ENCODE assay signal across 33 cellular contexts in the genomic region with DNA sequence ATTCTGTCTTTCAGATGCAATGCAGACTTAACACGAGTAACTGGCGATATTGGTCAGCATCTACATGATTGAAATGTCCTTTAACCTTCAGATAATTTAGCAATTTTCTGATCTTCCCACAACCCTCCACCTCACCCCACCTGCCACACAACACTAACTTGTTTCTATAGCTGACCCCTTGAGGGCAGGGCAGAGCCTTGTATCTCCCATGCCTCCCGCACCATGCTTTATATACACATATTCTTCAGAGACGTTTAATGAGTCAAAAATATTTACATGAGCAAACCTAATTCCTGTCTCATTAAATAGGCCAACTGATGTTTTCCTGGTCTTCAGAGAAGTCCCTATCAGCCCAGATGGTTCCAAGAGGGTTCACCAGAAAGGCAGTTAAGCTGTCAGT. TPM values are rescaled to one million over a fixed set of nuclear protein-coding genes. Genes with fewer than 3 reads are reported as not detected.
"Had no signal": no experiment of that assay in that cellular context is flagged by ENCODE, and none has a peak within 500 bp of the region (broad histone marks: within the 10 kb centered on the region; RNA-seq: fewer than 3 reads in every experiment).

No MANE protein-coding gene starts in this region.

- H3K36me3 ChIP-seq: esophagus muscularis mucosa, gastroesophageal sphincter, left ventricle myocardium inferior, lower lobe of right lung, ovary, right lobe of liver, spleen, stomach, thoracic aorta, transverse colon had no signal

- DNase-seq: dorsolateral prefrontal cortex; effector memory CD4-positive, alpha-beta T cell; foreskin fibroblast; glutamatergic neuron; immature natural killer cell; left ventricle myocardium inferior; lower lobe of right lung; natural killer cell; nucleus accumbens; ovary; right lobe of liver; spleen; stimulated activated CD4-positive, alpha-beta T cell treated with anti-CD3 and anti-CD28 coated beads, Interleukin-15, amount 100 ng/mL, for 24 hours; stimulated activated CD4-positive, alpha-beta T cell treated with anti-CD3 and anti-CD28 coated beads, Interleukin-1b, Interleukin-23, amount 100 ng/mL, for 48 hours; stimulated activated CD4-positive, alpha-beta T cell treated with anti-CD3 and anti-CD28 coated beads, Interleukin-4, amount 100 ng/mL, for 24 hours; stomach; substantia nigra; transverse colon had no signal

- H3K4me3 Mint-ChIP-seq: immature natural killer cell; memory B cell; mesothelial cell of epicardium; natural killer cell; neural crest cell; stimulated activated memory B cell treated with anti-CD40 and anti-IgM and Interleukin-4, amounts not matched to agents 10 μg/mL and 1 μg/mL and 100 μg/mL, for 72 hours had no signal

- H3K4me1 ChIP-seq: esophagus muscularis mucosa, gastroesophageal sphincter, lower lobe of right lung, right lobe of liver, spleen, transverse colon had no signal

- H3K27me3 ChIP-seq: esophagus muscularis mucosa, ovary, right lobe of liver, transverse colon had no signal

- H3K4me1 Mint-ChIP-seq: immature natural killer cell; memory B cell; mesothelial cell of epicardium; natural killer cell; neural crest cell; stimulated activated memory B cell treated with anti-CD40 and anti-IgM and Interleukin-4, amounts not matched to agents 10 μg/mL and 1 μg/mL and 100 μg/mL, for 72 hours had no signal

- H3K27ac ChIP-seq: coronary artery, dorsolateral prefrontal cortex, epithelial cell of prostate, esophagus muscularis mucosa, gastroesophageal sphincter, left ventricle myocardium inferior, lower lobe of right lung, ovary, right lobe of liver, spleen, stomach, thoracic aorta, transverse colon had no signal

- H3K9me3 Mint-ChIP-seq: immature natural killer cell; mesothelial cell of epicardium; natural killer cell; neural crest cell; stimulated activated memory B cell treated with anti-CD40 and anti-IgM and Interleukin-4, amounts not matched to agents 10 μg/mL and 1 μg/mL and 100 μg/mL, for 72 hours had no signal

- H3K9me3 ChIP-seq: esophagus muscularis mucosa, gastroesophageal sphincter, left ventricle myocardium inferior, lower lobe of right lung, ovary, right lobe of liver, spleen, stomach, thoracic aorta, transverse colon had no signal

- H3K4me3 ChIP-seq: coronary artery, dorsolateral prefrontal cortex, esophagus muscularis mucosa, gastroesophageal sphincter, left ventricle myocardium inferior, lower lobe of right lung, ovary, right lobe of liver, spleen, stomach, thoracic aorta, transverse colon had no signal

- H3K36me3 Mint-ChIP-seq: immature natural killer cell; memory B cell; mesothelial cell of epicardium; natural killer cell; stimulated activated memory B cell treated with anti-CD40 and anti-IgM and Interleukin-4, amounts not matched to agents 10 μg/mL and 1 μg/mL and 100 μg/mL, for 72 hours had no signal

- H3K27ac Mint-ChIP-seq: immature natural killer cell; memory B cell; mesothelial cell of epicardium; natural killer cell; stimulated activated memory B cell treated with anti-CD40 and anti-IgM and Interleukin-4, amounts not matched to agents 10 μg/mL and 1 μg/mL and 100 μg/mL, for 72 hours had no signal

RNA-seq across cellular contexts. Expression of a gene that starts 6.6 kb away (rescaled TPM):
- total RNA-seq: chondrocyte, esophagus muscularis mucosa, gastroesophageal sphincter, lower lobe of right lung, mesothelial cell of epicardium, mucosa of gallbladder, natural killer cell, neural crest cell, ovary, posterior vena cava, right lobe of liver, spleen, stomach, thoracic aorta, transverse colon, ureter had no signal
- polyA plus RNA-seq: immature natural killer cell, keratinocyte, ovary, stomach had no signal

RNA-seq across cellular contexts. Expression of a gene that starts 23.9 kb away (rescaled TPM):
- total RNA-seq: chondrocyte, esophagus muscularis mucosa, gastroesophageal sphincter, left ventricle myocardium inferior, lower lobe of right lung, mesothelial cell of epicardium, mucosa of gallbladder, myocyte, natural killer cell, neural crest cell, ovary, posterior vena cava, right lobe of liver, spleen, stomach, thoracic aorta, transverse colon, ureter had no signal
- polyA plus RNA-seq: immature natural killer cell, keratinocyte, ovary, spleen, stomach had no signal

RNA-seq across cellular contexts. Expression of a gene that starts 27.8 kb away (rescaled TPM):
- total RNA-seq: left ventricle myocardium inferior, myocyte, natural killer cell, neural crest cell had no signal
- polyA plus RNA-seq: immature natural killer cell, keratinocyte had no signal
